ENCODE assay signal across 1 cellular context in the genomic region with DNA sequence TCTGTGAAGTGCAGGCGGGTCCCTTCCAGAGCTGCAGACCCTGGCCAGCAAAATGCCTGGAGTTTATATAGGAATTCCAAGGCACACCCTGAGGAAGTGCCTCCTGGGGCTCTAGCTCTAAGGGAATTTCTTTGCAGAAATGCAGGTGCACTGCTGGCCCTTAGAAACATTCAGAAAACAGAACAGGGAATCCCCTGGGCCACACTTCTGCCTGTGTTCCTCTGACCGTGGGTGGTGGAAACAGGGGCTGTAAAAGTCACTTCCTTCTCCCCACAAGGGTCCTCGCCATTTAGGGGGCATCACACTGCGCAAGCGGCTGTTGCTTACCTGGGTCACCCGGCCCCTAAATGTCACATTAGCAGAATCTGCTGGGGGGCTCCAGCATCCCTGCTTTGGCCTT.
TF ChIP-seq lines count a peak whose summit lies in the region.

No MANE protein-coding gene starts in this region.

TF ChIP-seq in GM23338, 12 proteins besides CTCF, POLR2A, EP300 and RAD21 (continued from another document):
- TF ChIP-seq ZNF462 (CRISPR knock-in tag; IDR thresholded peaks at IDR 0.05) (no peak), JUNB (IDR thresholded peaks at IDR 0.05; ENCODE audit: unreplicated experiment) (no peak), POLR2AphosphoS5 (IDR thresholded peaks at IDR 0.05; ENCODE audit: low read depth) (no peak)
